Comparison of ENCODE assay signal across 2 cellular contexts in the genomic region with DNA sequence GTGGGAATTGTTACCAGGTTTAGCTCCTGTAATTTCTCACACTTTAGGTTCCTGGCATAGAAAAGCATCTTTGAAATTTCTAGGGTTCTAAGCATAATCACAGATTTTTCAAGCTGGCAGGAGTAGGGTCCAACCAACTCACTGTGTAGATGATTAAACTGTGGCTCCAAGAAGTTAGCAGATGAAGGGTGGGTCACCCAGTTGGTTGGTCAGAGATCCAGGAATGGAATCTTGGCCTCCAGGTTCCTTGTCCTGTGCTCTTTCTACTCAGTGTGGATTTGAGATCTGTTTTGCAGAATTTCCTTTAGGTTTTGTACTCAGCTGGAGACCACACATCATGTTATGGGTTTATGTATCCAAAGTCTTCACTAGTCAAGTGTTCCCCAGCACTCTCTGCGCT.
TF ChIP-seq lines count a peak whose summit lies in the region.

No MANE protein-coding gene starts in this region.

TF ChIP-seq in IMR-90, 13 proteins besides CTCF, POLR2A, EP300 and RAD21 (continued from another document):
- TF ChIP-seq USF2 (IDR thresholded peaks at IDR 0.05; ENCODE audit: low read depth, low read length): no peak
- TF ChIP-seq SMC3 (IDR thresholded peaks at IDR 0.05; ENCODE audit: low read depth, low read length): no peak
- no peak for TF ChIP-seq FOS (IDR thresholded peaks at IDR 0.05; ENCODE audit: low read depth, low read length)
- no peak for TF ChIP-seq MAFK (IDR thresholded peaks at IDR 0.05; ENCODE audit: low read depth, low read length)
- TF ChIP-seq, protein P1, sequence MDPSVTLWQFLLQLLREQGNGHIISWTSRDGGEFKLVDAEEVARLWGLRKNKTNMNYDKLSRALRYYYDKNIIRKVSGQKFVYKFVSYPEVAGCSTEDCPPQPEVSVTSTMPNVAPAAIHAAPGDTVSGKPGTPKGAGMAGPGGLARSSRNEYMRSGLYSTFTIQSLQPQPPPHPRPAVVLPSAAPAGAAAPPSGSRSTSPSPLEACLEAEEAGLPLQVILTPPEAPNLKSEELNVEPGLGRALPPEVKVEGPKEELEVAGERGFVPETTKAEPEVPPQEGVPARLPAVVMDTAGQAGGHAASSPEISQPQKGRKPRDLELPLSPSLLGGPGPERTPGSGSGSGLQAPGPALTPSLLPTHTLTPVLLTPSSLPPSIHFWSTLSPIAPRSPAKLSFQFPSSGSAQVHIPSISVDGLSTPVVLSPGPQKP (IDR thresholded peaks at IDR 0.05; ENCODE audit: borderline replicate concordance, low read depth, low read length): no peak
- no peak for TF ChIP-seq RFX5 (IDR thresholded peaks at IDR 0.05; ENCODE audit: low read depth, low read length)
- no peak for TF ChIP-seq MXI1 (IDR thresholded peaks at IDR 0.05; ENCODE audit: borderline replicate concordance, low read depth, low read length)
- TF ChIP-seq CHD1 (IDR thresholded peaks at IDR 0.05; ENCODE audit: low read depth, low read length): no peak
- TF ChIP-seq CEBPB (IDR thresholded peaks at IDR 0.05; ENCODE audit: low read depth, low read length): no peak

TF ChIP-seq in WTC11, 78 proteins besides CTCF, POLR2A, EP300 and RAD21:
- TF ChIP-seq, protein P2, sequence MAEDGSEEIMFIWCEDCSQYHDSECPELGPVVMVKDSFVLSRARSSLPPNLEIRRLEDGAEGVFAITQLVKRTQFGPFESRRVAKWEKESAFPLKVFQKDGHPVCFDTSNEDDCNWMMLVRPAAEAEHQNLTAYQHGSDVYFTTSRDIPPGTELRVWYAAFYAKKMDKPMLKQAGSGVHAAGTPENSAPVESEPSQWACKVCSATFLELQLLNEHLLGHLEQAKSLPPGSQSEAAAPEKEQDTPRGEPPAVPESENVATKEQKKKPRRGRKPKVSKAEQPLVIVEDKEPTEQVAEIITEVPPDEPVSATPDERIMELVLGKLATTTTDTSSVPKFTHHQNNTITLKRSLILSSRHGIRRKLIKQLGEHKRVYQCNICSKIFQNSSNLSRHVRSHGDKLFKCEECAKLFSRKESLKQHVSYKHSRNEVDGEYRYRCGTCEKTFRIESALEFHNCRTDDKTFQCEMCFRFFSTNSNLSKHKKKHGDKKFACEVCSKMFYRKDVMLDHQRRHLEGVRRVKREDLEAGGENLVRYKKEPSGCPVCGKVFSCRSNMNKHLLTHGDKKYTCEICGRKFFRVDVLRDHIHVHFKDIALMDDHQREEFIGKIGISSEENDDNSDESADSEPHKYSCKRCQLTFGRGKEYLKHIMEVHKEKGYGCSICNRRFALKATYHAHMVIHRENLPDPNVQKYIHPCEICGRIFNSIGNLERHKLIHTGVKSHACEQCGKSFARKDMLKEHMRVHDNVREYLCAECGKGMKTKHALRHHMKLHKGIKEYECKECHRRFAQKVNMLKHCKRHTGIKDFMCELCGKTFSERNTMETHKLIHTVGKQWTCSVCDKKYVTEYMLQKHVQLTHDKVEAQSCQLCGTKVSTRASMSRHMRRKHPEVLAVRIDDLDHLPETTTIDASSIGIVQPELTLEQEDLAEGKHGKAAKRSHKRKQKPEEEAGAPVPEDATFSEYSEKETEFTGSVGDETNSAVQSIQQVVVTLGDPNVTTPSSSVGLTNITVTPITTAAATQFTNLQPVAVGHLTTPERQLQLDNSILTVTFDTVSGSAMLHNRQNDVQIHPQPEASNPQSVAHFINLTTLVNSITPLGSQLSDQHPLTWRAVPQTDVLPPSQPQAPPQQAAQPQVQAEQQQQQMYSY (CRISPR knock-in tag; IDR thresholded peaks at IDR 0.05): peak; percentile 72
- no peak for TF ChIP-seq CREM (CRISPR knock-in tag; IDR thresholded peaks at IDR 0.05)
